Comparison of ENCODE assay signal across 14 cellular contexts in the genomic region with DNA sequence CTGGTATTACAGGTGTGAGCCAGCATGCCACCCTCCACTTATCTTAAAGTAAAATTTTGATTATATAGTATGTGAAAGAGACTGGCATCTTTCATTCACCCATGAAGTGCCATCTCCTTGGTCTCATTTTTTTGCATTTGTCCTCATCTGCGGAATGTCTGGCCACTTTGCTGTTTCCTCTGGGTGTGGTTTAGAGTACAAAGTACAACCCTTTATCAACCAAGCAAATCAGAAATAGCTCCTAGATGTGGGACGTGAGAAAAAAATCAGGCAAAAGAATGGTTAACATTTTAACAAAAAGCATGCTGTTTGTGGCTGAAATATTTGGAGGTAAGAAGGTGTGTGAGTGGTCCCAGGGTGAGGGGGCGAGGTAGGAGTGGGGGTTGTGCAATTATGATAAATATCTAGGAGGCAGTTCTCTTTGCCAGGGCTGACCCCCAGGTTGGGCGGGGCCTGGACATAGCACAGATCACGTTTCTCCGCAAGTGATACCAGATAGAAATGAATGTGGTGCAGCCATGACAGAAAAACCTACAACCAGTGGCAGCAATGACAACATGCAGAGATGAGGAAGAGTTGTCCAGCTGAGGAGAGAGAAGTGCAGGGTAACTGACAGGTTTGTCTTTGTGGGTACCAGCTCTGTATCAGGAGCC.
DNase-seq lines count a peak whose midpoint lies in the region; ATAC-seq and TF ChIP-seq lines count a peak whose summit lies in the region.
"Had no signal": no experiment of that assay in that cellular context is flagged by ENCODE, and none has a peak within 500 bp of the region (broad histone marks: within the 10 kb centered on the region; RNA-seq: fewer than 3 reads in every experiment).

No MANE protein-coding gene starts in this region.

- TF ChIP-seq POLR2A in spleen (IDR thresholded peaks at IDR 0.05): no peak

- H3K36me3 ChIP-seq in PC-3 (ENCODE audit: low read depth, low read length) (no peaks in the 10 kb centered on the region), spleen (no peaks in the 10 kb centered on the region)

- H3K4me3 ChIP-seq in PC-3 (ENCODE audit: low read length): no peak overlapping the region
- H3K4me3 ChIP-seq in spleen: no peak overlapping the region

- TF ChIP-seq CTCF in PC-3 (conservative IDR thresholded peaks at IDR 0.05; ENCODE audit: low read depth, low read length) (no peak), glutamatergic neuron (IDR thresholded peaks at IDR 0.05; ENCODE audit: partially characterized antibody, unreplicated experiment) (no peak), spleen (IDR thresholded peaks at IDR 0.05 in 8 of 11, conservative IDR thresholded peaks at IDR 0.05 in 3 of 11) (no peak)

- no peaks in the 10 kb centered on the region for H3K36me3 Mint-ChIP-seq in glutamatergic neuron (ENCODE audit: unreplicated experiment)

- H3K9me3 ChIP-seq in PC-3 (ENCODE audit: low read length) (no peaks in the 10 kb centered on the region), spleen (no peaks in the 10 kb centered on the region)

- no peak overlapping the region for H3K9ac ChIP-seq in PC-3 (ENCODE audit: low read length)

- no peaks in the 10 kb centered on the region for H4K20me1 ChIP-seq in PC-3 (ENCODE audit: low read length)

- H3K79me2 ChIP-seq in PC-3 (ENCODE audit: low read length): no peaks in the 10 kb centered on the region

- POLR2A ChIA-PET in PC-3 (lab: Charles Lee; ENCODE audit: unreplicated experiment): interaction anchor here (0.5 to 1.5 kb wide), 4 partner anchors 18 to 116 kb away, joined by 3 to 15 read pairs (median 6); a partner anchor contains a TSS

- DNase-seq in NCI-H748 (lab: John Stamatoyannopoulos, UW; ENCODE audit: unreplicated experiment): peak; percentile 27
- DNase-seq in NCI-H748 treated with DMSO at 0.1 percent for 48 hours (lab: John Stamatoyannopoulos, UW): no peak
- no peak for DNase-seq in PC-3
- DNase-seq in glutamatergic neuron: no peak
- peak; percentile 59 for DNase-seq in spleen
- DNase-seq in NCI-H2029 treated with DMSO at 0.1 percent for 48 hours (lab: John Stamatoyannopoulos, UW): no peak
- DNase-seq in C1 segment of cervical spinal cord (lab: John Stamatoyannopoulos, UW): no peak
- no peak for DNase-seq in NCI-H1092 treated with DMSO at 0.1 percent for 48 hours (lab: John Stamatoyannopoulos, UW)
- DNase-seq: activated CD4-positive, alpha-beta T cell treated with anti-CD3 and anti-CD28 coated beads for 1 hour; NCI-H1105 treated with DMSO at 0.1 percent for 48 hours; NCI-H446; retina; stimulated activated CD4-positive, alpha-beta T cell treated with anti-CD3 and anti-CD28 coated beads, Interleukin-2, amount 100 ng/mL, for 48 hours; T-helper 1 cell had no signal

- CTCF ChIA-PET in PC-3 (lab: Charles Lee): interaction anchor here (0.5 to 1.6 kb wide), 7 partner anchors 10 to 182 kb away, joined by 3 to 9 read pairs (median 4); no protein-coding TSS in a partner anchor

- peaks cover 9% of the 10 kb centered on the region for H3F3A ChIP-seq in PC-3 (ENCODE audit: low read length, unreplicated experiment)

- ATAC-seq in PC-3: no peak

- no peaks in the 10 kb centered on the region for H3K9me2 ChIP-seq in PC-3 (replicated peaks; ENCODE audit: low read length)

- H3K4me2 ChIP-seq in PC-3 (ENCODE audit: low read length): peak overlapping the region; percentile 80

- 70 to 80% (median 71%) methylated on average over 6 of the region's 6 CpGs for WGBS in spleen, 5 donors

- H3K9me3 Mint-ChIP-seq in glutamatergic neuron (ENCODE audit: unreplicated experiment): peaks cover 3% of the 10 kb centered on the region

- H3K27me3 Mint-ChIP-seq in glutamatergic neuron (ENCODE audit: unreplicated experiment): peaks cover 5% of the 10 kb centered on the region

- intact Hi-C loops in PC-3 (cut with micrococcal nuclease) (loop anchor here (1.0 kb wide), 1 partner anchor 29 kb away; no protein-coding TSS in a partner anchor), spleen (cut with DNase I; ENCODE audit: low total_unique reads) (no loop called here)

- no TSS peak for BruUV-seq in PC-3 (replicated peaks; lab: Mats Ljungman, UMichigan)

- H2AFZ ChIP-seq in PC-3 (ENCODE audit: low read length): no peak overlapping the region

- H3K4me3 Mint-ChIP-seq in glutamatergic neuron (ENCODE audit: unreplicated experiment): peak overlapping the region; percentile 20

- H3K27me3 ChIP-seq in PC-3 (ENCODE audit: low read length) (no peaks in the 10 kb centered on the region), spleen (replicated peaks in 1 of 7) (no peaks in the 10 kb centered on the region)

- peak overlapping the region; percentile 89 for H3K27ac ChIP-seq in PC-3 (ENCODE audit: low read length)
- peak overlapping the region in 2 of 8 donors; percentile 96 to 98 for H3K27ac ChIP-seq in spleen

- H3K4me1 ChIP-seq in PC-3 (ENCODE audit: insufficient read depth, low read length): peaks cover 47% of the 10 kb centered on the region
- peaks cover 8 to 38% (median 22%) of the 10 kb centered on the region in 6 donors for H3K4me1 ChIP-seq in spleen

- peaks cover 17% of the 10 kb centered on the region for H3K4me1 Mint-ChIP-seq in glutamatergic neuron (ENCODE audit: low read depth, unreplicated experiment)

- H3K27ac Mint-ChIP-seq in glutamatergic neuron (ENCODE audit: unreplicated experiment): no peak overlapping the region

Comparison
In these comparisons a context has a peak if more than half of its experiments do, and no peak if none do; other contexts are left out.
1. DNase-seq: peak in NCI-H748 (single experiment) and spleen (single experiment); none in NCI-H748 treated with DMSO at 0.1 percent for 48 hours (single experiment), PC-3 (single experiment), glutamatergic neuron (single experiment), NCI-H2029 treated with DMSO at 0.1 percent for 48 hours (single experiment), C1 segment of cervical spinal cord (0 of 14) and NCI-H1092 treated with DMSO at 0.1 percent for 48 hours (single experiment).